In genomic region chr13:113918580-113918979, GRCh38 we compare ENCODE assay signal across 17 cellular contexts. TPM values are rescaled to one million over a fixed set of nuclear protein-coding genes. Genes with fewer than 3 reads are reported as not detected.
"Had no signal": no experiment of that assay in that cellular context is flagged by ENCODE, and none has a peak within 500 bp of the region (broad histone marks: within the 10 kb centered on the region; RNA-seq: fewer than 3 reads in every experiment).

No MANE protein-coding gene starts in this region.

- H3K4me3 Mint-ChIP-seq: activated CD4-positive, alpha-beta T cell treated with anti-CD3 and anti-CD28 coated beads, Interleukin-2, amount 10 ng/mL, durations not matched to agents 24 days and 14 days; activated CD8-positive, alpha-beta T cell treated with anti-CD3 and anti-CD28 coated beads, Interleukin-2, amount 10 ng/mL, durations not matched to agents 7 days and 5 days; activated naive CD4-positive, alpha-beta T cell treated with anti-CD3 and anti-CD28 coated beads for 36 hours; nephron progenitor cell had no signal

- DNase-seq: activated CD4-positive, alpha-beta T cell treated with anti-CD3 and anti-CD28 coated beads, Interleukin-2, amount 10 ng/mL, durations not matched to agents 24 days and 14 days; activated CD8-positive, alpha-beta T cell treated with anti-CD3 and anti-CD28 coated beads, Interleukin-2, amount 10 ng/mL, durations not matched to agents 7 days and 5 days; activated naive CD4-positive, alpha-beta T cell treated with anti-CD3 and anti-CD28 coated beads for 36 hours; aorta; cerebellar nuclear complex; effector CD4-positive, alpha-beta T cell; nephron progenitor cell; occipital lobe; psoas muscle; right lobe of liver; stimulated activated naive CD4-positive, alpha-beta T cell had no signal

- H3K4me1 Mint-ChIP-seq: activated CD4-positive, alpha-beta T cell treated with anti-CD3 and anti-CD28 coated beads, Interleukin-2, amount 10 ng/mL, durations not matched to agents 24 days and 14 days had no signal

- ATAC-seq: activated CD8-positive, alpha-beta T cell treated with anti-CD3 and anti-CD28 coated beads, Interleukin-2, amount 10 ng/mL, durations not matched to agents 7 days and 5 days; gastrocnemius medialis; psoas muscle; right lobe of liver had no signal

- H3K9me3 ChIP-seq: gastrocnemius medialis, right lobe of liver, uterus had no signal

- H3K27me3 ChIP-seq: right lobe of liver, uterus had no signal

- H3K27ac ChIP-seq: gastrocnemius medialis, psoas muscle, right lobe of liver, SK-N-MC, tibial artery, uterus had no signal

- H3K36me3 ChIP-seq: gastrocnemius medialis, right lobe of liver, tibial artery, uterus had no signal

- H3K4me1 ChIP-seq: gastrocnemius medialis, psoas muscle, right lobe of liver, uterus had no signal

- H3K27ac Mint-ChIP-seq: activated CD4-positive, alpha-beta T cell treated with anti-CD3 and anti-CD28 coated beads, Interleukin-2, amount 10 ng/mL, durations not matched to agents 24 days and 14 days; activated CD8-positive, alpha-beta T cell treated with anti-CD3 and anti-CD28 coated beads, Interleukin-2, amount 10 ng/mL, durations not matched to agents 7 days and 5 days; activated naive CD4-positive, alpha-beta T cell treated with anti-CD3 and anti-CD28 coated beads for 36 hours had no signal

- H3K4me3 ChIP-seq: gastrocnemius medialis, psoas muscle, right lobe of liver, SK-N-MC, tibial artery, uterus had no signal

RNA-seq across cellular contexts. Expression of gene C13orf46, which starts 55.3 kb away (rescaled TPM):
- total RNA-seq: myocyte had no signal
- polyA plus RNA-seq: keratinocyte had no signal
